Comparison of ENCODE assay signal across 8 cellular contexts in the genomic region with DNA sequence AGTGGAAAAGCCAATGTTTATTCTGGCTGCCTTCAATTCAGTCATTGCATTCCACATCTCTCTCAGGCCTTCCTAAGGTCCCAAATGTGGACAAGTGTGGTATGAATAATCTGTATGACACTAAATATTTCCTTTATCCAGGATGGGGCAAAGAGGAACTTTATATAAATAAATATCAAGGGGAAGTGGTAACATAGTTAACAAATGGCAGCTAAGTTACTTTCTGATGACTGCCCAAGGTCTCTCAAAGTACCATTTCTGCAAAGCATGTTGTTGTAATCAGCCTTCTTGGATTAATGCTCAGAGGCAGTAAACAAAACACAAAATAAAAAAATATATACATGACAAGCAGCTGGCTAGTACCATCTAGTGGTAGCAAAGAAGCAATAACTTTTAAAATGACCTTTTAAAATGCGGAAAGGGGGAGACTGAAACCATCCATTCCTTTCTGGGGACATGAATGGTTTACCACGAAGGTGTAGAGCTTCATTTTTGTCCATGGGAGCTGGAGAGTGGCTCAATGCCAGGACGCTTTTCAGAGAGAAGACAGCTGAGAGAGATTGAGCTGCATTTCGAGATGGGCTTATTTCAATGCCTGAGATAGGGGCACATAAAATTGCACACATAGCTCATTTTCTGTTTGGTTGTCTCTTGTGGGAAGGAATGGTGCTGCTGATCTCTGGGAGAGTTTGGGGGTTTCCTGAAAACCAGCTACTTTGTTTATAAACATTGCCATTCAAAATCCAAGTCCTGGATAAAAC.
DNase-seq lines count a peak whose midpoint lies in the region; ATAC-seq, FAIRE-seq and TF ChIP-seq lines count a peak whose summit lies in the region.

No MANE protein-coding gene starts in this region.

- TF ChIP-seq CTCF in VCaP (conservative IDR thresholded peaks at IDR 0.05) (peak; percentile 84), glutamatergic neuron (IDR thresholded peaks at IDR 0.05; ENCODE audit: partially characterized antibody, unreplicated experiment) (no peak)

- FAIRE-seq in HTR-8/SVneo (lab: Jason Lieb, UNC), result no peak
- FAIRE-seq in islet of Langerhans (lab: Jason Lieb, UNC), result peak; percentile 86

- peaks cover 8% of the 10 kb centered on the region for H3K36me3 Mint-ChIP-seq in glutamatergic neuron (ENCODE audit: unreplicated experiment)

- H3K9me3 Mint-ChIP-seq in glutamatergic neuron (ENCODE audit: unreplicated experiment), result peaks cover 3% of the 10 kb centered on the region

- H3K27ac Mint-ChIP-seq in glutamatergic neuron (ENCODE audit: unreplicated experiment), result no peak overlapping the region

- H3K27ac ChIP-seq in VCaP, result peak overlapping the region; percentile 51; the same call in 1 of the 2 replicates

- DNase-seq in DMS53 (lab: John Stamatoyannopoulos, UW), result peak; percentile 63
- DNase-seq in HTR-8/SVneo (ENCODE audit: insufficient read length, low spot score), result peak; percentile 3
- no peak for DNase-seq in stimulated activated CD8-positive, alpha-beta memory T cell treated with anti-CD3 and anti-CD28 coated beads, Interleukin-4, amount 100 ng/mL, for 48 hours
- no peak for DNase-seq in glutamatergic neuron
- no peak for DNase-seq in NCI-H774 (lab: John Stamatoyannopoulos, UW)

- no peaks in the 10 kb centered on the region for H3K4me1 Mint-ChIP-seq in glutamatergic neuron (ENCODE audit: low read depth, unreplicated experiment)

- no peak overlapping the region for H3K4me3 Mint-ChIP-seq in glutamatergic neuron (ENCODE audit: unreplicated experiment)

- ATAC-seq in GM21360 (IDR thresholded peaks at IDR 0.05; ENCODE audit: unreplicated experiment), result no peak

- H3K27me3 Mint-ChIP-seq in glutamatergic neuron (ENCODE audit: unreplicated experiment), result peaks cover 4% of the 10 kb centered on the region

Comparison
In these comparisons a context has a peak if more than half of its experiments do, and no peak if none do; other contexts are left out.
1. DNase-seq: peak in DMS53 (single experiment) and HTR-8/SVneo (single experiment); none in stimulated activated CD8-positive, alpha-beta memory T cell treated with anti-CD3 and anti-CD28 coated beads, Interleukin-4, amount 100 ng/mL, for 48 hours (single experiment), glutamatergic neuron (single experiment) and NCI-H774 (single experiment).